Comparison of ENCODE assay signal across 14 cellular contexts in genomic region chr22:38292694-38293093, GRCh38. TPM values are rescaled to one million over a fixed set of nuclear protein-coding genes. Genes with fewer than 3 reads are reported as not detected.
DNase-seq lines count a peak whose midpoint lies in the region; ATAC-seq, FAIRE-seq and TF ChIP-seq lines count a peak whose summit lies in the region.
"Had no signal": no experiment of that assay in that cellular context is flagged by ENCODE, and none has a peak within 500 bp of the region (broad histone marks: within the 10 kb centered on the region; RNA-seq: fewer than 3 reads in every experiment).

No MANE protein-coding gene starts in this region.

- no peak for TF ChIP-seq POLR2A in stomach (IDR thresholded peaks at IDR 0.05)

- intact Hi-C loops in stomach (cut with DNase I; ENCODE audit: low total_unique reads), result no loop called here

- in situ Hi-C loops in brain microvascular endothelial cell (cut with HindIII; ENCODE audit: low pct_ligation_motif_present, low sequenced_read_pairs), result no loop called here

- H3K27ac ChIP-seq in HEK293 (ENCODE audit: extremely low read depth, low read depth, low read length), result no peak overlapping the region
- H3K27ac ChIP-seq in brain microvascular endothelial cell, result peak overlapping the region; percentile 52
- H3K27ac ChIP-seq in layer of hippocampus (ENCODE audit: low read depth, low read length), result peak overlapping the region; percentile 73
- H3K27ac ChIP-seq in stomach, result peak overlapping the region in 4 of 5 donors; percentile 11 to 75 (median 40)
- no peak overlapping the region for H3K27ac ChIP-seq in WERI-Rb-1

- H3K4me1 ChIP-seq in HEK293 (ENCODE audit: control insufficient read depth, insufficient read depth, low read length) (no peaks in the 10 kb centered on the region), stomach (peaks cover 0 to 23% (median 9%) of the 10 kb centered on the region in 4 donors)

- H3K9me3 ChIP-seq in HEK293 (ENCODE audit: control insufficient read depth, insufficient read depth, low read depth, low read length), result no peaks in the 10 kb centered on the region
- H3K9me3 ChIP-seq in stomach, result no peaks in the 10 kb centered on the region
- H3K9me3 ChIP-seq in WERI-Rb-1 (ENCODE audit: severe bottlenecking), result no peaks in the 10 kb centered on the region

- TF ChIP-seq CTCF in HEK293 (tag by site-specific recombination; IDR thresholded peaks at IDR 0.05) (no peak), brain microvascular endothelial cell (IDR thresholded peaks at IDR 0.05; ENCODE audit: low read depth, low read length, missing control alignments) (no peak), stomach (IDR thresholded peaks at IDR 0.05) (no peak), WERI-Rb-1 (IDR thresholded peaks at IDR 0.05; ENCODE audit: low read depth, low read length) (no peak), D721Med (IDR thresholded peaks at IDR 0.05; ENCODE audit: insufficient read depth, missing control alignments) (no peak)

- 79 to 85% (median 84%) methylated on average over 9 of the region's 9 CpGs for WGBS in stomach, 5 donors

- H3K27me3 ChIP-seq in brain microvascular endothelial cell (replicated peaks) (no peaks in the 10 kb centered on the region), layer of hippocampus (ENCODE audit: control insufficient read depth, insufficient read depth, low read length) (no peaks in the 10 kb centered on the region), stomach (no peaks in the 10 kb centered on the region), WERI-Rb-1 (ENCODE audit: insufficient read depth, low read depth, severe bottlenecking) (no peaks in the 10 kb centered on the region)

- no peak overlapping the region for H3K4me3 ChIP-seq in HEK293 (ENCODE audit: low read depth, low read length)
- H3K4me3 ChIP-seq in brain microvascular endothelial cell (ENCODE audit: low read depth, low read length), result no peak overlapping the region
- no peak overlapping the region for H3K4me3 ChIP-seq in stomach
- H3K4me3 ChIP-seq in WERI-Rb-1 (ENCODE audit: low read depth, low read length), result no peak overlapping the region
- H3K4me3 ChIP-seq: smooth muscle cell had no signal

- TF ChIP-seq EP300 in stomach (IDR thresholded peaks at IDR 0.05), result no peak

- ATAC-seq in HG02642 (IDR thresholded peaks at IDR 0.05; ENCODE audit: poor library complexity, unreplicated experiment) (no peak), HG02678 (IDR thresholded peaks at IDR 0.05; ENCODE audit: unreplicated experiment) (no peak)
- ATAC-seq: natural killer cell treated with Interleukin-12 subunit alpha and Interleukin-12 subunit beta and Interleukin-15 and Interleukin-18, amount 100 ng/mL, for 72 hours had no signal

- H3K36me3 ChIP-seq in HEK293 (ENCODE audit: control insufficient read depth in 2 of 2, insufficient read depth in 1 of 2, low read length in 2 of 2), result peaks cover 18 to 81% of the 10 kb centered on the region in 2 experiments
- peaks cover 79% of the 10 kb centered on the region for H3K36me3 ChIP-seq in brain microvascular endothelial cell (replicated peaks)
- H3K36me3 ChIP-seq in stomach, result peaks cover 66 to 93% (median 82%) of the 10 kb centered on the region in 4 donors
- peaks cover 69% of the 10 kb centered on the region for H3K36me3 ChIP-seq in WERI-Rb-1

- FAIRE-seq in D721Med (lab: Jason Lieb, UNC), result no peak

- POLR2A ChIA-PET in HEK293 (lab: Yijun Ruan, JAX), result interaction anchor here (0.6 to 1.1 kb wide), 2 partner anchors 13 to 109 kb away, joined by 3 to 4 read pairs; no protein-coding TSS in a partner anchor

- CTCF ChIA-PET in HEK293 (lab: Yijun Ruan, JAX), result interaction anchor here (0.7 to 1.4 kb wide), 2 partner anchors 13 to 247 kb away, joined by 3 to 4 read pairs; no protein-coding TSS in a partner anchor

- DNase-seq in brain microvascular endothelial cell (peak; percentile 36), stomach (no peak), WERI-Rb-1 (no peak), D721Med (ENCODE audit: insufficient read length, low spot score) (no peak)
- DNase-seq: activated CD4-positive, alpha-beta T cell treated with anti-CD3 and anti-CD28 coated beads for 4 hours; aorta; effector CD8-positive, alpha-beta T cell; NCI-H2227 treated with DMSO at 0.1 percent for 48 hours had no signal

TF ChIP-seq in HEK293, 187 proteins besides CTCF, POLR2A, EP300 and RAD21:
- TF ChIP-seq ZNF600 (tag by site-specific recombination; IDR thresholded peaks at IDR 0.05) (peak; percentile 48; the same call in 1 of the 2 replicates), SCRT1 (tag by site-specific recombination; IDR thresholded peaks at IDR 0.05; ENCODE audit: borderline replicate concordance) (no peak)

RNA-seq across cellular contexts. Expression of gene TMEM184B, which starts 19.9 kb away (rescaled TPM):
- 100 to 1,000 TPM in 1 of 5 donors, 10 to 100 TPM in 4; 27.0 to 110 (median 75.9) TPM for total RNA-seq in stomach
- 10 to 100 TPM in 2 of 3 donors, 1 to 10 TPM in 1; 10.0 to 13.8 (median 10.8) TPM for polyA plus RNA-seq in stomach

RNA-seq across cellular contexts. Expression of gene CSNK1E, which starts 24.5 kb away (rescaled TPM):
- 100 to 1,000 TPM in 2 of 5 donors, 10 to 100 TPM in 3; 19.4 to 135 (median 93.9) TPM for total RNA-seq in stomach
- polyA plus RNA-seq in stomach, result 10 to 100 TPM; 47.5 to 69.3 (median 66.9) TPM

Comparison
In these comparisons a context has a peak if more than half of its experiments do, and no peak if none do; other contexts are left out.
1. H3K27ac ChIP-seq: peak in brain microvascular endothelial cell (single experiment), layer of hippocampus (single experiment) and stomach (4 of 5); none in HEK293 (single experiment) and WERI-Rb-1 (single experiment).